Comparison of ENCODE assay signal across 18 cellular contexts in genomic region chr3:184429786-184430185, GRCh38. TPM values are rescaled to one million over a fixed set of nuclear protein-coding genes. Genes with fewer than 3 reads are reported as not detected.
"Had no signal": no experiment of that assay in that cellular context is flagged by ENCODE, and none has a peak within 500 bp of the region (broad histone marks: within the 10 kb centered on the region; RNA-seq: fewer than 3 reads in every experiment).

No MANE protein-coding gene starts in this region.

- H3K36me3 Mint-ChIP-seq: mesothelial cell of epicardium; natural killer cell treated with Interleukin-12 subunit alpha and Interleukin-12 subunit beta and Interleukin-15 and Interleukin-18, amount 100 ng/mL, for 72 hours; neural progenitor cell had no signal

- H3K4me1 Mint-ChIP-seq: mesothelial cell of epicardium had no signal

- H3K27ac ChIP-seq: colonic mucosa, epithelial cell of prostate, esophagus muscularis mucosa, foreskin keratinocyte, hepatocyte, neural progenitor cell, ovary had no signal

- H3K4me3 Mint-ChIP-seq: mesothelial cell of epicardium; natural killer cell treated with Interleukin-12 subunit alpha and Interleukin-12 subunit beta and Interleukin-15 and Interleukin-18, amount 100 ng/mL, for 72 hours; neural progenitor cell had no signal

- H3K9me3 ChIP-seq: colonic mucosa, esophagus muscularis mucosa, ovary had no signal

- H3K9ac ChIP-seq: neural progenitor cell had no signal

- H3K27ac Mint-ChIP-seq: mesothelial cell of epicardium; natural killer cell treated with Interleukin-12 subunit alpha and Interleukin-12 subunit beta and Interleukin-15 and Interleukin-18, amount 100 ng/mL, for 72 hours; neural progenitor cell; progenitor cell of endocrine pancreas had no signal

- DNase-seq: colonic mucosa; effector CD8-positive, alpha-beta T cell; foreskin keratinocyte; mammary epithelial cell; nucleus accumbens; ovary; right cardiac atrium; stimulated activated CD4-positive, alpha-beta T cell treated with anti-CD3 and anti-CD28 coated beads, Interleukin-2, amount 100 ng/mL, for 48 hours; stimulated activated naive CD4-positive, alpha-beta T cell treated with Interleukin-2 at 50 U/mL for 16 hours had no signal

- H3K4me1 ChIP-seq: colonic mucosa, foreskin keratinocyte, neural progenitor cell had no signal

- H3K9me3 Mint-ChIP-seq: natural killer cell treated with Interleukin-12 subunit alpha and Interleukin-12 subunit beta and Interleukin-15 and Interleukin-18, amount 100 ng/mL, for 72 hours had no signal

- H3K4me3 ChIP-seq: colonic mucosa, esophagus muscularis mucosa, hepatocyte, neural progenitor cell, ovary, smooth muscle cell had no signal

- H3K36me3 ChIP-seq: colonic mucosa, esophagus muscularis mucosa, neural progenitor cell, ovary had no signal

- H3K27me3 ChIP-seq: colonic mucosa, esophagus muscularis mucosa, hepatocyte, neural progenitor cell, ovary had no signal

RNA-seq across cellular contexts. Expression of gene CHRD, which starts 49.9 kb away (rescaled TPM):
- total RNA-seq: foreskin keratinocyte; mammary epithelial cell; natural killer cell treated with Interleukin-12 subunit alpha and Interleukin-12 subunit beta and Interleukin-15 and Interleukin-18, amount 100 ng/mL, for 72 hours had no signal
- polyA plus RNA-seq: foreskin keratinocyte, mammary epithelial cell had no signal

RNA-seq across cellular contexts. Expression of gene THPO, which starts 51.8 kb away (rescaled TPM):
- total RNA-seq: foreskin keratinocyte; mammary epithelial cell; myocyte; natural killer cell treated with Interleukin-12 subunit alpha and Interleukin-12 subunit beta and Interleukin-15 and Interleukin-18, amount 100 ng/mL, for 72 hours; smooth muscle cell had no signal
- polyA plus RNA-seq: foreskin keratinocyte, mammary epithelial cell had no signal
